19 cellular contexts compared by ENCODE assay signal in genomic region chr13:77894743-77895142, GRCh38. TPM values are rescaled to one million over a fixed set of nuclear protein-coding genes. Genes with fewer than 3 reads are reported as not detected.
A peak's percentile ranks its signal among the peaks of the same experiment; 100 is the strongest.
DNase-seq lines count a peak whose midpoint lies in the region; ATAC-seq, FAIRE-seq and TF ChIP-seq lines count a peak whose summit lies in the region.
"Had no signal": no experiment of that assay in that cellular context is flagged by ENCODE, and none has a peak within 500 bp of the region (broad histone marks: within the 10 kb centered on the region; RNA-seq: fewer than 3 reads in every experiment).

No MANE protein-coding gene starts in this region.

- no peaks in the 10 kb centered on the region for H4K20me1 ChIP-seq in HepG2 (ENCODE audit: insufficient read depth, low read length)

- TF ChIP-seq RAD21 in liver (IDR thresholded peaks at IDR 0.05): no peak
- TF ChIP-seq RAD21 in HepG2 (CRISPR knock-in tag; IDR thresholded peaks at IDR 0.05): no peak

- POLR2A ChIA-PET in HepG2 (lab: Yijun Ruan, JAX): no interaction called here

- TF ChIP-seq EP300 in HepG2 (IDR thresholded peaks at IDR 0.05; ENCODE audit: low read depth in 2 of 2, low read length in 2 of 2) (no peak), HepG2 (CRISPR knock-in tag; IDR thresholded peaks at IDR 0.05; ENCODE audit: borderline replicate concordance) (no peak)

- no peak overlapping the region for H3K4me3 Mint-ChIP-seq in activated T-cell treated with anti-CD3 and anti-CD28 coated beads, Interleukin-2, amount 50 U/mL, for 72 hours
- H3K4me3 Mint-ChIP-seq: CD14-positive monocyte had no signal

- H3K27ac ChIP-seq in liver (ENCODE audit: low read depth in 1 of 2, low read length in 2 of 2): no peak overlapping the region
- no peak overlapping the region for H3K27ac ChIP-seq in HepG2 (ENCODE audit: extremely low read length, insufficient read depth, low read length)
- peak overlapping the region; percentile 84 for H3K27ac ChIP-seq in cardiac muscle cell
- H3K27ac ChIP-seq: RWPE1, SJCRH30 had no signal

- H2AFZ ChIP-seq in HepG2 (ENCODE audit: low read length): no peak overlapping the region

- H3K9ac ChIP-seq in liver (ENCODE audit: low read depth in 1 of 2, low read length in 2 of 2): no peak overlapping the region
- no peak overlapping the region for H3K9ac ChIP-seq in HepG2 (ENCODE audit: insufficient read depth, low read depth, low read length)

- no peak overlapping the region for H3K27ac Mint-ChIP-seq in activated T-cell treated with anti-CD3 and anti-CD28 coated beads, Interleukin-2, amount 50 U/mL, for 72 hours
- H3K27ac Mint-ChIP-seq: CD14-positive monocyte had no signal

- H3K9me3 ChIP-seq in liver (ENCODE audit: control insufficient read depth in 4 of 4, low read length in 3 of 4) (no peaks in the 10 kb centered on the region), HepG2 (ENCODE audit: low read length) (no peaks in the 10 kb centered on the region; the same call in 1 of the 2 replicates), cardiac muscle cell (ENCODE audit: low read depth) (no peaks in the 10 kb centered on the region)
- H3K9me3 ChIP-seq: SJCRH30 had no signal

- CTCF ChIA-PET in HepG2 (lab: Yijun Ruan, JAX; ENCODE audit: low intra/inter-chr PET ratio, low total read pairs): no interaction called here

- no peaks in the 10 kb centered on the region for H3K4me1 Mint-ChIP-seq in activated T-cell treated with anti-CD3 and anti-CD28 coated beads, Interleukin-2, amount 50 U/mL, for 72 hours (ENCODE audit: low read depth)

- intact Hi-C loops in HepG2 (cut with micrococcal nuclease; ENCODE audit: unreplicated experiment): no loop called here

- no peak for TF ChIP-seq POLR2A in HepG2 (IDR thresholded peaks at IDR 0.05; ENCODE audit: insufficient read depth in 1 of 2, low read depth in 2 of 2, low read length in 2 of 2)

- H3K4me3 ChIP-seq in liver (ENCODE audit: low read depth in 1 of 3, low read length in 3 of 3): no peak overlapping the region
- H3K4me3 ChIP-seq in HepG2 (replicated peaks in 1 of 3; ENCODE audit: insufficient read depth in 1 of 3, low read depth in 2 of 3, low read length in 3 of 3): no peak overlapping the region
- no peak overlapping the region for H3K4me3 ChIP-seq in cardiac muscle cell
- H3K4me3 ChIP-seq: SJCRH30 had no signal

- no peaks in the 10 kb centered on the region for H3K36me3 Mint-ChIP-seq in activated T-cell treated with anti-CD3 and anti-CD28 coated beads, Interleukin-2, amount 50 U/mL, for 72 hours (ENCODE audit: insufficient read depth in 2 of 2)
- H3K36me3 Mint-ChIP-seq: CD14-positive monocyte had no signal

- no peaks in the 10 kb centered on the region for H3K27me3 Mint-ChIP-seq in activated T-cell treated with anti-CD3 and anti-CD28 coated beads, Interleukin-2, amount 50 U/mL, for 72 hours (ENCODE audit: low read depth)

- H3K27me3 ChIP-seq in liver (ENCODE audit: control insufficient read depth in 4 of 4, insufficient read depth in 4 of 4, low read length in 3 of 4): no peaks in the 10 kb centered on the region
- no peaks in the 10 kb centered on the region for H3K27me3 ChIP-seq in HepG2 (ENCODE audit: control insufficient read depth in 1 of 2, insufficient read depth in 2 of 2, low read length in 2 of 2)
- H3K27me3 ChIP-seq in cardiac muscle cell: no peaks in the 10 kb centered on the region
- H3K27me3 ChIP-seq: SJCRH30 had no signal

- H3K36me3 ChIP-seq in liver (ENCODE audit: control insufficient read depth in 4 of 4, insufficient read depth in 3 of 4, low read depth in 1 of 4, low read length in 3 of 4): no peaks in the 10 kb centered on the region
- H3K36me3 ChIP-seq in HepG2 (replicated peaks in 1 of 2; ENCODE audit: control insufficient read depth in 1 of 2, insufficient read depth in 2 of 2, low read length in 2 of 2): no peaks in the 10 kb centered on the region
- H3K36me3 ChIP-seq in cardiac muscle cell: no peaks in the 10 kb centered on the region
- H3K36me3 ChIP-seq: SJCRH30 had no signal

- 56% methylated on average over 3 of the region's 3 CpGs for WGBS in liver
- 0% methylated on average over 3 of the region's 3 CpGs for whole genome bisulfite sequencing in HepG2 (ENCODE audit: low lambda C conversion rate)

- ATAC-seq in HepG2: no peak
- ATAC-seq in activated T-cell treated with anti-CD3 and anti-CD28 coated beads, Interleukin-2, amount 50 U/mL, for 72 hours (replicated peaks in 1 of 2): no peak

- TF ChIP-seq CTCF in liver (IDR thresholded peaks at IDR 0.05; ENCODE audit: low read depth, low read length, missing input control) (no peak), HepG2 (CRISPR knock-in tag; IDR thresholded peaks at IDR 0.05) (no peak), cardiac muscle cell (IDR thresholded peaks at IDR 0.05; ENCODE audit: low read depth, low read length) (no peak)

- H3K4me1 ChIP-seq in liver (ENCODE audit: control insufficient read depth in 4 of 4, insufficient read depth in 4 of 4, low read length in 3 of 4) (no peaks in the 10 kb centered on the region), HepG2 (ENCODE audit: insufficient read depth, low read length) (no peaks in the 10 kb centered on the region), cardiac muscle cell (ENCODE audit: low read depth) (peaks cover 55% of the 10 kb centered on the region)

- no peak overlapping the region for H3K4me2 ChIP-seq in HepG2 (ENCODE audit: low read depth, low read length)

- no peak for FAIRE-seq in HepG2 (lab: Jason Lieb, UNC)
- FAIRE-seq: A204.1, H54 had no signal

- no peaks in the 10 kb centered on the region for H3K9me3 Mint-ChIP-seq in activated T-cell treated with anti-CD3 and anti-CD28 coated beads, Interleukin-2, amount 50 U/mL, for 72 hours

- DNase-seq in HepG2 (ENCODE audit: low spot score) (no peak), cardiac muscle cell (ENCODE audit: low read depth in 1 of 2, low spot score in 1 of 2) (peak in 1 of 2 donors; percentile 70), myocyte (ENCODE audit: low read depth) (peak; percentile 9), GDM1 (lab: John Stamatoyannopoulos, UW) (no peak), H4 (ENCODE audit: low spot score) (no peak)
- DNase-seq in activated T-cell treated with anti-CD3 and anti-CD28 coated beads, Interleukin-2, amount 50 U/mL, for 72 hours: no peak
- DNase-seq: DMS53, GF-D8, Kasumi-1, NCI-H1417 treated with DMSO at 0.1 percent for 48 hours, NCI-H187, NCI-H748 treated with DMSO at 0.1 percent for 48 hours had no signal

- in situ Hi-C loops in HepG2 (cut with HindIII; ENCODE audit: extremely low pct_ligation_motif_present, low pct_unique_long_range_greater_than_20kb): no loop called here

- no peaks in the 10 kb centered on the region for H3K79me2 ChIP-seq in HepG2 (ENCODE audit: insufficient read depth, low read length)

- BruUV-seq in HepG2 (replicated peaks; lab: Mats Ljungman, UMichigan): no TSS peak

TF ChIP-seq in liver, 16 proteins besides CTCF, POLR2A, EP300 and RAD21:
- TF ChIP-seq TAF1 (conservative IDR thresholded peaks at IDR 0.05): no peak
- TF ChIP-seq NR2F2 (IDR thresholded peaks at IDR 0.05): peak; percentile 81
TF ChIP-seq in liver: peak in this region for 1.

TF ChIP-seq in HepG2, 621 proteins besides CTCF, POLR2A, EP300 and RAD21:
- TF ChIP-seq FOXO1 (CRISPR knock-in tag; IDR thresholded peaks at IDR 0.05) (no peak), SMC3 (IDR thresholded peaks at IDR 0.05; ENCODE audit: low read length) (no peak), GABPB1 (CRISPR knock-in tag; IDR thresholded peaks at IDR 0.05) (no peak), PRPF4 (IDR thresholded peaks at IDR 0.05; ENCODE audit: low read depth, low read length, poor library complexity, severe bottlenecking) (no peak), HCFC1 (IDR thresholded peaks at IDR 0.05; ENCODE audit: low read depth, low read length) (no peak), ELF1 (CRISPR knock-in tag; IDR thresholded peaks at IDR 0.05) (no peak), ZNF737 (CRISPR knock-in tag; IDR thresholded peaks at IDR 0.05; ENCODE audit: borderline replicate concordance) (no peak)

RNA-seq across cellular contexts. Expression of gene EDNRB, which starts 23.9 kb away (rescaled TPM):
- 10 to 100 TPM; 11.3 to 20.4 TPM for total RNA-seq in liver
- 10 to 100 TPM; 13.5 to 14.7 TPM for polyA plus RNA-seq in liver
- total RNA-seq in HepG2 (2016; rRNA removed; fragmentation: Illumina TruSeq; extraction: Trizol): not detected in 2 replicates
- not detected in 2 replicates for total RNA-seq in HepG2 (2016; cell fraction: cytosol; rRNA removed; fragmentation: Illumina TruSeq; extraction: Trizol; ENCODE audit: low read depth)
- not detected in 2 replicates for total RNA-seq in HepG2 (2016; cell fraction: insoluble cytoplasmic fraction; rRNA removed; fragmentation: Illumina TruSeq; extraction: Trizol)
- total RNA-seq in HepG2 (2016; cell fraction: membrane; rRNA removed; fragmentation: Illumina TruSeq; extraction: Trizol): not detected in 2 replicates
- total RNA-seq in HepG2 (2016; cell fraction: nucleus; rRNA removed; fragmentation: Illumina TruSeq; extraction: Trizol): not detected in 2 replicates
- not detected in 2 replicates for polyA plus RNA-seq in HepG2 (2011; rRNA removed)
- not detected in 2 replicates for polyA plus RNA-seq in HepG2 (2011; cell fraction: cytosol; rRNA removed)
- not detected in 2 replicates for polyA plus RNA-seq in HepG2 (2011; cell fraction: nucleus; rRNA removed)
- polyA plus RNA-seq in HepG2 (2012): not detected in 2 replicates
- not detected in 2 replicates for polyA plus RNA-seq in HepG2 (2016; cell fraction: cytosol; fragmentation: Illumina TruSeq; extraction: Trizol; ENCODE audit: low read depth)
- polyA plus RNA-seq in HepG2 (2016; cell fraction: insoluble cytoplasmic fraction; fragmentation: Illumina TruSeq; extraction: Trizol; ENCODE audit: low read depth): not detected in 2 replicates
- polyA plus RNA-seq in HepG2 (2016; cell fraction: membrane; fragmentation: Illumina TruSeq; extraction: Trizol; ENCODE audit: low read depth): not detected in 2 replicates
- polyA plus RNA-seq in HepG2 (2016; cell fraction: nucleus; fragmentation: Illumina TruSeq; extraction: Trizol; ENCODE audit: insufficient read depth, low read depth): not detected in 2 replicates
- not detected in 2 replicates for polyA minus RNA-seq in HepG2 (2011; rRNA and poly(A)+ RNA removed; ENCODE audit: low replicate concordance)
- polyA minus RNA-seq in HepG2 (2011; cell fraction: cytosol; rRNA and poly(A)+ RNA removed): not detected in 2 replicates
- not detected in 2 replicates for polyA minus RNA-seq in HepG2 (2011; cell fraction: nucleus; rRNA and poly(A)+ RNA removed)
- 3.7 and 8.4 TPM in 2 replicates for total RNA-seq in cardiac muscle cell
- polyA plus RNA-seq in cardiac muscle cell: 3.2 and 3.7 TPM in 2 replicates
- 1.7 and 2.2 TPM in 2 replicates for total RNA-seq in myocyte
- 0.19 TPM for polyA plus RNA-seq in myocyte (2012)
- total RNA-seq in activated T-cell treated with anti-CD3 and anti-CD28 coated beads, Interleukin-2, amount 50 U/mL, for 72 hours: not detected
- total RNA-seq in H4 (2014; rRNA removed; shearing (Covaris generic)): 0.29 TPM in 1 of 2 replicates, not detected in the other
- total RNA-seq: MCF 10A had no signal
